Comparison of ENCODE assay signal across 25 cellular contexts in the genomic region with DNA sequence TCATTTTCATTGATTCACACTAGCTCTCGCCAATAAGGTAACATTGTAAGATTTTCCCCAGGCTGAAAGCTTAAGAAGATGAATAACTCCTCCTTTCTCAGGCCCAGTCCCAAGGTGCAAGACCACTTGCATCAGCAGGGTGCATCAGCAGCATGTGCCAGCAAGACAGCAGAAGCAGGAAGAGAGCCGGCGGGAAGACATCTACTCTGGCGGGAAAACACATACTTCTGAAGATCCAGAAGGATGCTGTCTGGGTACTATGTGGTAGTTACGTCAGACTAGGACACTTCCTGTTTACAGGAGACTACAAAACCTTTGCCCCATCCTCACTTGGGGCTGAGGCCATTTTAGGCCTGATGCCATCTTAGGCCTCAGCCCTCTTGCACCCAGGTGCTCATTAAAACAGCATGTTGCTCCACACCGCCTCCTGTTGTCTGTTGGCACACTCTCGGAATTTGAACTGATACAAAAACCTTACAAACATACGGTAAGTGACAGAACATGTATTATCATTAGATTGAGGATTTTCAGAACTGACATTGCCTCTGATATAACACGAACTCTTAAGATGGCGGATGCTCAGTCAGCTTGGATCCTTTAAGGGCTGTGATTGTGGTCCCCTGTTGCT.
DNase-seq lines count a peak whose midpoint lies in the region; ATAC-seq, FAIRE-seq and TF ChIP-seq lines count a peak whose summit lies in the region.
"Had no signal": no experiment of that assay in that cellular context is flagged by ENCODE, and none has a peak within 500 bp of the region (broad histone marks: within the 10 kb centered on the region; RNA-seq: fewer than 3 reads in every experiment).

No MANE protein-coding gene starts in this region.

- in situ Hi-C loops in brain microvascular endothelial cell (cut with HindIII; ENCODE audit: low pct_ligation_motif_present, low sequenced_read_pairs): no loop called here

- no peak for ATAC-seq in SK-N-SH treated with all-trans-retinoic acid at 6 μM for 48 hours
- no peak for ATAC-seq in psoas muscle
- ATAC-seq in HG03460 (IDR thresholded peaks at IDR 0.05; ENCODE audit: unreplicated experiment): no peak
- ATAC-seq: GM12878 had no signal

- intact Hi-C loops in psoas muscle (cut with DNase I): no loop called here

- no peak for TF ChIP-seq RAD21 in SK-N-SH (IDR thresholded peaks at IDR 0.05; ENCODE audit: low read length)

- H3K27me3 ChIP-seq in SK-N-SH (ENCODE audit: insufficient read depth): no peaks in the 10 kb centered on the region
- H3K27me3 ChIP-seq in brain microvascular endothelial cell (replicated peaks): no peaks in the 10 kb centered on the region
- no peaks in the 10 kb centered on the region for H3K27me3 ChIP-seq in keratinocyte (ENCODE audit: control insufficient read depth, extremely low read depth, insufficient read depth, low read length)
- H3K27me3 ChIP-seq in psoas muscle (ENCODE audit: insufficient read depth in 3 of 3, low read length in 2 of 3): no peaks in the 10 kb centered on the region
- H3K27me3 ChIP-seq: BE2C, MG63 had no signal

- no peak for TF ChIP-seq EP300 in SK-N-SH (IDR thresholded peaks at IDR 0.05; ENCODE audit: borderline replicate concordance in 1 of 2, low read depth in 1 of 2, low read length in 1 of 2)

- H3K9me2 ChIP-seq in SK-N-SH: no peaks in the 10 kb centered on the region

- DNase-seq in SK-N-SH: no peak
- DNase-seq in brain microvascular endothelial cell: no peak
- no peak for DNase-seq in keratinocyte (ENCODE audit: low read depth, low spot score)
- no peak for DNase-seq in psoas muscle
- no peak for DNase-seq in AG08395 (ENCODE audit: low spot score)
- DNase-seq in NCI-H748 (lab: John Stamatoyannopoulos, UW; ENCODE audit: unreplicated experiment): no peak
- DNase-seq: 8988T; BE2C; CD4-positive, alpha-beta T cell; EL; GOT3; Karpas-422; MG63; NCI-H1092; NCI-H1436 treated with DMSO at 0.1 percent for 48 hours; NCI-H2029; NCI-H446 treated with DMSO at 0.1 percent for 48 hours; NCI-H69; Right ventricle myocardium superior had no signal

- no peaks in the 10 kb centered on the region for H3K9me1 ChIP-seq in keratinocyte (ENCODE audit: control insufficient read depth, extremely low read depth, insufficient read depth, low read length)

- POLR2A ChIA-PET in SK-N-SH (lab: Yijun Ruan, JAX): no interaction called here

- CTCF ChIA-PET in SK-N-SH (lab: Yijun Ruan, JAX): no interaction called here

- no peak overlapping the region for H2AFZ ChIP-seq in SK-N-SH (ENCODE audit: low read depth)
- H2AFZ ChIP-seq in keratinocyte (ENCODE audit: control insufficient read depth, low read length): no peak overlapping the region

- 59% methylated on average over 8 of the region's 10 CpGs for WGBS in SK-N-SH (ENCODE audit: low lambda C conversion rate)
- WGBS in psoas muscle, 3 donors: 86 to 91% (median 87%) methylated on average over 10 of the region's 10 CpGs

- H3K4me2 ChIP-seq in SK-N-SH: no peak overlapping the region
- H3K4me2 ChIP-seq in keratinocyte (ENCODE audit: control insufficient read depth, extremely low read depth, insufficient read depth, low read depth, low read length): no peak overlapping the region

- FAIRE-seq in keratinocyte (lab: Jason Lieb, UNC): peak; percentile 71
- FAIRE-seq: GM12878, HTR-8/SVneo, RCC 7860 had no signal

- no peaks in the 10 kb centered on the region for H3K79me2 ChIP-seq in SK-N-SH (ENCODE audit: insufficient read depth)
- no peaks in the 10 kb centered on the region for H3K79me2 ChIP-seq in keratinocyte (ENCODE audit: control insufficient read depth, insufficient read depth, low read length)

- no peaks in the 10 kb centered on the region for H3K4me1 ChIP-seq in SK-N-SH (ENCODE audit: control insufficient read depth in 1 of 2, insufficient read depth in 2 of 2, low read depth in 1 of 2, low read length in 1 of 2)
- peaks cover 10% of the 10 kb centered on the region for H3K4me1 ChIP-seq in keratinocyte (ENCODE audit: control insufficient read depth, extremely low read depth, insufficient read depth, low read length)
- no peaks in the 10 kb centered on the region for H3K4me1 ChIP-seq in psoas muscle
- H3K4me1 ChIP-seq: BE2C had no signal

- 0 out of 2 replicates have a peak, but pooled peaks cover 3% of the 10 kb centered on the region for H3K9me3 ChIP-seq in SK-N-SH
- H3K9me3 ChIP-seq in keratinocyte (ENCODE audit: control insufficient read depth, low read depth, low read length): no peaks in the 10 kb centered on the region
- H3K9me3 ChIP-seq in psoas muscle: no peaks in the 10 kb centered on the region
- H3K9me3 ChIP-seq: BE2C had no signal

- H3K9ac ChIP-seq in SK-N-SH (no peak overlapping the region), keratinocyte (ENCODE audit: control insufficient read depth, extremely low read depth, insufficient read depth, low read length) (no peak overlapping the region)

- peak; percentile 17; the same call in 1 of the 2 replicates for TF ChIP-seq CTCF in SK-N-SH (IDR thresholded peaks at IDR 0.05)
- no peak for TF ChIP-seq CTCF in brain microvascular endothelial cell (IDR thresholded peaks at IDR 0.05; ENCODE audit: low read depth, low read length, missing control alignments)
- TF ChIP-seq CTCF in keratinocyte (optimal IDR thresholded peaks at IDR 0.05 in 1 of 3, IDR thresholded peaks at IDR 0.05 in 1 of 3, conservative IDR thresholded peaks at IDR 0.05 in 1 of 3; ENCODE audit: extremely low read depth in 1 of 3, insufficient read depth in 2 of 3, low read length in 3 of 3): peak in 1 of 3 experiments; percentile 13
- no peak for TF ChIP-seq CTCF in psoas muscle (IDR thresholded peaks at IDR 0.05)

- H3K4me3 ChIP-seq in SK-N-SH (ENCODE audit: low read depth in 2 of 2, low read length in 1 of 2) (no peak overlapping the region), brain microvascular endothelial cell (ENCODE audit: low read depth, low read length) (no peak overlapping the region), keratinocyte (ENCODE audit: control insufficient read depth in 2 of 3, extremely low read depth in 1 of 3, insufficient read depth in 2 of 3, low read depth in 1 of 3, low read length in 3 of 3) (no peak overlapping the region), psoas muscle (no peak overlapping the region)
- H3K4me3 ChIP-seq: GM12878, MG63 had no signal

- H4K20me1 ChIP-seq in SK-N-SH (ENCODE audit: insufficient read depth): no peaks in the 10 kb centered on the region
- no peaks in the 10 kb centered on the region for H4K20me1 ChIP-seq in keratinocyte (ENCODE audit: control insufficient read depth, extremely low read depth, insufficient read depth, low read length)

- H3K36me3 ChIP-seq in SK-N-SH (replicated peaks in 1 of 2; ENCODE audit: control insufficient read depth in 1 of 2, insufficient read depth in 2 of 2, low read length in 1 of 2) (no peaks in the 10 kb centered on the region), brain microvascular endothelial cell (replicated peaks) (no peaks in the 10 kb centered on the region), keratinocyte (ENCODE audit: control insufficient read depth in 2 of 2, extremely low read depth in 1 of 2, insufficient read depth in 2 of 2, low read length in 2 of 2) (no peaks in the 10 kb centered on the region), psoas muscle (ENCODE audit: insufficient read depth in 1 of 2, low read depth in 1 of 2) (no peaks in the 10 kb centered on the region)
- H3K36me3 ChIP-seq: BE2C had no signal

- no peaks in the 10 kb centered on the region for H3F3A ChIP-seq in SK-N-SH (replicated peaks; ENCODE audit: insufficient read depth)

- dilution Hi-C loops in keratinocyte (cut with MboI; ENCODE audit: extremely low pct_ligation_motif_present, low sequenced_read_pairs): no loop called here

- H3K27ac ChIP-seq in SK-N-SH (ENCODE audit: low read depth in 2 of 2, low read length in 1 of 2) (no peak overlapping the region), brain microvascular endothelial cell (peak overlapping the region; percentile 86), keratinocyte (ENCODE audit: control insufficient read depth, insufficient read depth, low read length) (no peak overlapping the region), psoas muscle (no peak overlapping the region)
- H3K27ac ChIP-seq: HL-60 had no signal

TF ChIP-seq in SK-N-SH, 30 proteins besides CTCF, POLR2A, EP300 and RAD21:
- TF ChIP-seq ELF1 (IDR thresholded peaks at IDR 0.05) (no peak), POLR2AphosphoS5 (IDR thresholded peaks at IDR 0.05; ENCODE audit: low read depth, low read length) (no peak), SMC3 (IDR thresholded peaks at IDR 0.05; ENCODE audit: low read depth, low read length) (no peak), FOXM1 (IDR thresholded peaks at IDR 0.05; ENCODE audit: low read depth) (no peak), FOXJ3 (CRISPR knock-in tag; IDR thresholded peaks at IDR 0.05) (no peak)
- TF ChIP-seq, protein P1, sequence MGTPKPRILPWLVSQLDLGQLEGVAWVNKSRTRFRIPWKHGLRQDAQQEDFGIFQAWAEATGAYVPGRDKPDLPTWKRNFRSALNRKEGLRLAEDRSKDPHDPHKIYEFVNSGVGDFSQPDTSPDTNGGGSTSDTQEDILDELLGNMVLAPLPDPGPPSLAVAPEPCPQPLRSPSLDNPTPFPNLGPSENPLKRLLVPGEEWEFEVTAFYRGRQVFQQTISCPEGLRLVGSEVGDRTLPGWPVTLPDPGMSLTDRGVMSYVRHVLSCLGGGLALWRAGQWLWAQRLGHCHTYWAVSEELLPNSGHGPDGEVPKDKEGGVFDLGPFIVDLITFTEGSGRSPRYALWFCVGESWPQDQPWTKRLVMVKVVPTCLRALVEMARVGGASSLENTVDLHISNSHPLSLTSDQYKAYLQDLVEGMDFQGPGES (IDR thresholded peaks at IDR 0.05; ENCODE audit: low read depth, low read length): no peak

TF ChIP-seq in SK-N-SH treated with all-trans-retinoic acid at 6 μM for 48 hours, 23 proteins besides CTCF, POLR2A, EP300 and RAD21 (continues in another document):
- TF ChIP-seq OSR1 (CRISPR knock-in tag; IDR thresholded peaks at IDR 0.05) (no peak), ZNF565 (CRISPR knock-in tag; conservative IDR thresholded peaks at IDR 0.05; ENCODE audit: low read depth) (no peak), CSDC2 (CRISPR knock-in tag; IDR thresholded peaks at IDR 0.05) (no peak), BACH2 (CRISPR knock-in tag; IDR thresholded peaks at IDR 0.05; ENCODE audit: borderline replicate concordance) (no peak), ZFP30 (CRISPR knock-in tag; IDR thresholded peaks at IDR 0.05) (no peak)
- TF ChIP-seq, protein P2, sequence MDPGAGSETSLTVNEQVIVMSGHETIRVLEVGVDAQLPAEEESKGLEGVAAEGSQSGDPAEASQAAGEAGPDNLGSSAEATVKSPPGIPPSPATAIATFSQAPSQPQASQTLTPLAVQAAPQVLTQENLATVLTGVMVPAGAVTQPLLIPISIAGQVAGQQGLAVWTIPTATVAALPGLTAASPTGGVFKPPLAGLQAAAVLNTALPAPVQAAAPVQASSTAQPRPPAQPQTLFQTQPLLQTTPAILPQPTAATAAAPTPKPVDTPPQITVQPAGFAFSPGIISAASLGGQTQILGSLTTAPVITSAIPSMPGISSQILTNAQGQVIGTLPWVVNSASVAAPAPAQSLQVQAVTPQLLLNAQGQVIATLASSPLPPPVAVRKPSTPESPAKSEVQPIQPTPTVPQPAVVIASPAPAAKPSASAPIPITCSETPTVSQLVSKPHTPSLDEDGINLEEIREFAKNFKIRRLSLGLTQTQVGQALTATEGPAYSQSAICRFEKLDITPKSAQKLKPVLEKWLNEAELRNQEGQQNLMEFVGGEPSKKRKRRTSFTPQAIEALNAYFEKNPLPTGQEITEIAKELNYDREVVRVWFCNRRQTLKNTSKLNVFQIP (CRISPR knock-in tag; IDR thresholded peaks at IDR 0.05; ENCODE audit: borderline replicate concordance, low read depth): no peak
